ENCODE assay signal across 22 cellular contexts in the genomic region with DNA sequence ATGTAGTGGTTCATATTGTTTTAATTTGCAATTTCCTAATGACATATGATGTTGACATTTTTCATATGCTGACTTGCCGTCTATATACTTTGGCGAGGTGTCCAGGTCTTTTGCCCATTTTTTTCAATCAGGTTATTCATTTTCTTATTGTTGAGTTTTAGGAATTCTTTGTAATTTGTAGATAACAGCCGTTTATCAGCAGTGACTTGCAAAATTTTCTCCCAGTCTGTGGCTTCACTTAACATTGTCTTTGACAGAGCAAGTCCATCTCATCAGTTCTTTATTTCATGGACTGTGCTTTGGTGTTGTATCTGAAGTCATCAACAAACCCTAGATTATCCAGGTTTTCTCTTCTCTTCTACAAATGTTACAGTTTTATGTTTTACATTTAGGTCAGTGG.
"Had no signal": no experiment of that assay in that cellular context is flagged by ENCODE, and none has a peak within 500 bp of the region (broad histone marks: within the 10 kb centered on the region; RNA-seq: fewer than 3 reads in every experiment).

No MANE protein-coding gene starts in this region.

- H3K36me3 ChIP-seq: pancreas, prostate gland, suprapubic skin, thoracic aorta, vagina had no signal

- H3K4me1 ChIP-seq: left ventricle myocardium inferior, pancreas, prostate gland, sigmoid colon, spleen, suprapubic skin, tibial artery, vagina had no signal

- H2AFZ ChIP-seq: hepatocyte had no signal

- H3K4me2 ChIP-seq: hepatocyte had no signal

- H3K27me3 ChIP-seq: hepatocyte, pancreas, sigmoid colon, spleen, suprapubic skin, tibial artery, vagina had no signal

- H3K4me3 ChIP-seq: hepatocyte, left ventricle myocardium inferior, lung, pancreas, prostate gland, sigmoid colon, spleen, suprapubic skin, thoracic aorta, tibial artery, vagina had no signal

- ATAC-seq: naive thymus-derived CD8-positive, alpha-beta T cell; pancreas; right cardiac atrium; stimulated activated effector memory CD8-positive, alpha-beta T cell treated with anti-CD3 and anti-CD28 coated beads, Interleukin-12 subunit alpha, Interleukin-12 subunit beta, amount 100 ng/mL, for 72 hours had no signal

- H3K9me3 ChIP-seq: left ventricle myocardium inferior, pancreas, prostate gland, sigmoid colon, spleen, suprapubic skin, thoracic aorta, tibial artery, vagina had no signal

- H3K79me2 ChIP-seq: hepatocyte had no signal

- H3K27ac ChIP-seq: hepatocyte, left ventricle myocardium inferior, pancreas, prostate gland, sigmoid colon, spleen, suprapubic skin, thoracic aorta, tibial artery, vagina had no signal

- FAIRE-seq: pancreas, small intestine had no signal

- DNase-seq: islet precursor cell; left ventricle myocardium inferior; mesenchymal stem cell; naive thymus-derived CD8-positive, alpha-beta T cell; nucleus accumbens; pancreas; posterior cingulate gyrus; retina; right cardiac atrium; sigmoid colon; small intestine; spleen; stimulated activated CD4-positive, alpha-beta T cell treated with anti-CD3 and anti-CD28 coated beads, Interleukin-4, amount 100 ng/mL, for 24 hours; stimulated activated naive CD4-positive, alpha-beta T cell; tibial artery had no signal
